ENCODE assay signal across 1 cellular context in genomic region chr12:57941165-57941894, GRCh38.
A peak's percentile ranks its signal among the peaks of the same experiment; 100 is the strongest.
TF ChIP-seq lines count a peak whose summit lies in the region.

TSS of gene ATP23 (plus strand) at chr12:57941567. CDS start at chr12:57941702, 135 bp downstream.

TF ChIP-seq in K562, 482 proteins besides CTCF, POLR2A, EP300 and RAD21 (continued from another document and continues in another):
- TF ChIP-seq HBP1 (CRISPR knock-in tag; IDR thresholded peaks at IDR 0.05) (no peak), ZC3H8 (IDR thresholded peaks at IDR 0.05) (no peak), NRF1 (conservative IDR thresholded peaks at IDR 0.05 in 1 of 2, IDR thresholded peaks at IDR 0.05 in 1 of 2) (peak; percentile 52 to 57), ID3 (CRISPR knock-in tag; IDR thresholded peaks at IDR 0.05) (no peak), ID3 (tag; IDR thresholded peaks at IDR 0.05) (no peak), CEBPZ (IDR thresholded peaks at IDR 0.05; ENCODE audit: borderline replicate concordance, low read depth, low read length) (no peak), NFATC3 (IDR thresholded peaks at IDR 0.05) (no peak), SMC3 (conservative IDR thresholded peaks at IDR 0.05; ENCODE audit: insufficient read depth, low read depth, low read length) (no peak), ZBTB7A (IDR thresholded peaks at IDR 0.05; ENCODE audit: borderline replicate concordance, control insufficient read depth, low read depth, low read length) (peak; percentile 74; the same call in 1 of the 2 replicates), GABPB1 (CRISPR knock-in tag; IDR thresholded peaks at IDR 0.05) (peak; percentile 55; the same call in 1 of the 2 replicates), PPARD (CRISPR knock-in tag; IDR thresholded peaks at IDR 0.05) (no peak), MAX (CRISPR knock-in tag; IDR thresholded peaks at IDR 0.05) (peak; percentile 54; the same call in 1 of the 2 replicates), XRCC5 (IDR thresholded peaks at IDR 0.05; ENCODE audit: low read depth, low read length) (peak; percentile 41; the same call in 1 of the 2 replicates), RREB1 (CRISPR knock-in tag; IDR thresholded peaks at IDR 0.05) (no peak), STAG1 (CRISPR knock-in tag; IDR thresholded peaks at IDR 0.05; ENCODE audit: borderline replicate concordance) (no peak), ZSCAN32 (CRISPR knock-in tag; IDR thresholded peaks at IDR 0.05) (no peak), CUX1 (CRISPR knock-in tag; IDR thresholded peaks at IDR 0.05) (no peak), CTCFL (IDR thresholded peaks at IDR 0.05; ENCODE audit: borderline replicate concordance, insufficient read depth, low read depth, low read length, poor library complexity, severe bottlenecking) (no peak), ZBTB34 (CRISPR knock-in tag; IDR thresholded peaks at IDR 0.05) (no peak), ZHX1 (conservative IDR thresholded peaks at IDR 0.05; ENCODE audit: low read length) (no peak), ZNF316 (IDR thresholded peaks at IDR 0.05) (no peak), ZNF175 (CRISPR knock-in tag; IDR thresholded peaks at IDR 0.05; ENCODE audit: low read depth) (peak; percentile 31; the same call in 1 of the 2 replicates), PBX2 (CRISPR knock-in tag; IDR thresholded peaks at IDR 0.05; ENCODE audit: low read depth) (no peak), PBX2 (tag; conservative IDR thresholded peaks at IDR 0.05; ENCODE audit: low read depth) (no peak)
